In genomic region chr6:155583997-155584396, GRCh38 we compare ENCODE assay signal across 10 cellular contexts.
"Had no signal": no experiment of that assay in that cellular context is flagged by ENCODE, and none has a peak within 500 bp of the region (broad histone marks: within the 10 kb centered on the region; RNA-seq: fewer than 3 reads in every experiment).

No MANE protein-coding gene starts in this region.

- ATAC-seq: gastrocnemius medialis; heart right ventricle; naive thymus-derived CD4-positive, alpha-beta T cell had no signal

- H3K4me3 ChIP-seq: colonic mucosa, gastrocnemius medialis, heart right ventricle, skin epidermis had no signal

- DNase-seq: activated CD4-positive, alpha-beta memory T cell treated with anti-CD3 and anti-CD28 coated beads for 36 hours; activated CD8-positive, alpha-beta memory T cell treated with anti-CD3 and anti-CD28 coated beads, Interleukin-2, amount 50 U/mL, for 4 hours; activated naive CD4-positive, alpha-beta T cell treated with anti-CD3 and anti-CD28 coated beads for 36 hours; colonic mucosa; effector CD4-positive, alpha-beta T cell; gastrocnemius medialis; heart right ventricle; naive thymus-derived CD4-positive, alpha-beta T cell; T1000 had no signal
